7 cellular contexts compared by ENCODE assay signal in the genomic region with DNA sequence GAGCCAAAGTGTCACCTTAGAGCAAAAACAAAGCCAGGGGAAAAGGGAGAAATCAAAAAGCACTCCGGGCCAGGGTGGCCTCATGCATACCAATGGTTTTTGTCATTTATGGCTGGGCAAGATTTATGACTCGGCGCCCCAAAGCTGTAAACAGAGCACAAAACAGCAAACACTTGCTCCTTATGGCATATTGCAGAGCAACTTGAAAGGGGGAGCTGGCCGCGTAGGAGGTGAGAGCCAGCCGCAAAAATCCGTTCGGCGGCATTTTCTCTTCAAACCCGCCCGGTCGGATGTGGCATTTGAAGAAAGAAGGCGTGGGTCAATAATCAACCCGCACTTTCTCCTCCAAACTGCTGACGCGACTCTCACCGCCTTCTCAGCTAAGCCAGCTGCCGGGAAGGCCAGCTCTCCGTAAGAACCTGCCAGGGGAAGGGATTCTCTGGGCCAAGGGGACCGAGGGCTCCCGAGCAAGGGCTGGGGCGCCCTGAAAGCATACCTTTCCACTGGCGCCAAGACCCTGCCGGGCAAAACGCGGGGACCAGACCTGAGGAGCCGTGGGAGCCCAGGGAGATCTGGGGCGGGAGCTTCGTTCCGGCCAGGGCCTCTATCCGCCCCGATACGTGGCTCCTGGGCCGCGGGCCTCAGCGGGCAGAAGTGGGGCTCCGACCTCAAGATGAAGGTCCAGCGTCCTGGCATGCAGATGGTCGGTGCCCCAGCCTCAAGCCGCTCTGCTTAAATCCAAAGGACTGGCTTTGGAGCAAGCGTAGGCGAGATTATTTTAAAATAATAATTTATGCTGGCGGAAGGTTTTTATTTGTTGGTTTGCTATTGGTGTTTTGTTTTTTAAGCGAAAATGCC. TPM values are rescaled to one million over a fixed set of nuclear protein-coding genes. Genes with fewer than 3 reads are reported as not detected.
DNase-seq lines count a peak whose midpoint lies in the region; ATAC-seq lines count a peak whose summit lies in the region.
"Had no signal": no experiment of that assay in that cellular context is flagged by ENCODE, and none has a peak within 500 bp of the region (broad histone marks: within the 10 kb centered on the region; RNA-seq: fewer than 3 reads in every experiment).

No MANE protein-coding gene starts in this region.

- H3K4me3 ChIP-seq in mesodermal cell (ENCODE audit: extremely low read depth, insufficient read depth, low read length, poor library complexity, severe bottlenecking): peak overlapping the region; percentile 24

- H3K27ac ChIP-seq in adipose tissue (ENCODE audit: low read depth, low read length) (peak overlapping the region; percentile 87), mesodermal cell (ENCODE audit: low read depth, low read length, severe bottlenecking) (peak overlapping the region; percentile 71)
- H3K27ac ChIP-seq: C4-2B had no signal

- no peaks in the 10 kb centered on the region for H3K36me3 ChIP-seq in mesodermal cell (ENCODE audit: control insufficient read depth, insufficient read depth, low read length)

- no peaks in the 10 kb centered on the region for H3K9me3 ChIP-seq in mesodermal cell (ENCODE audit: control insufficient read depth, low read length)

- no peak for ATAC-seq in HG03045 (IDR thresholded peaks at IDR 0.05; ENCODE audit: unreplicated experiment)

- DNase-seq in DMS53 (lab: John Stamatoyannopoulos, UW): peak; percentile 64
- DNase-seq in NCI-H187 (lab: John Stamatoyannopoulos, UW): no peak
- no peak for DNase-seq in DMS153 (lab: John Stamatoyannopoulos, UW)

- 21 to 49% (median 45%) methylated on average over 44 of the region's 44 CpGs for WGBS in adipose tissue, 3 donors
- 0 to 1% methylated on average over 34 to 36 of the region's 44 CpGs for WGBS in mesodermal cell (ENCODE audit: insufficient coverage in 2 of 2), 2 experiments

- H3K4me1 ChIP-seq in mesodermal cell (ENCODE audit: control insufficient read depth, insufficient read depth, low read length, poor library complexity, severe bottlenecking): peaks cover 17% of the 10 kb centered on the region

RNA-seq across cellular contexts. Expression of a gene that starts 12.9 kb away (rescaled TPM):
- polyA plus RNA-seq in adipose tissue: 1 to 10 TPM in 1 of 3 donors, under 1 TPM in 2; 0.20 to 1.0 (median 0.92) TPM
- 4.3 TPM for polyA plus RNA-seq in mesodermal cell (2013, experiment 1 of 2)
- 3.0 TPM for polyA plus RNA-seq in mesodermal cell (2013, experiment 2 of 2)

RNA-seq across cellular contexts. Expression of a gene that starts 15.2 kb away (rescaled TPM):
- 10 to 100 TPM in 1 of 3 donors, 1 to 10 TPM in 2; 1.2 to 19.8 (median 4.9) TPM for polyA plus RNA-seq in adipose tissue
- 2.1 TPM for polyA plus RNA-seq in mesodermal cell (2013, experiment 1 of 2)
- 2.3 TPM for polyA plus RNA-seq in mesodermal cell (2013, experiment 2 of 2)

RNA-seq across cellular contexts. Expression of a gene that starts 19.6 kb away (rescaled TPM):
- under 1 TPM; 0.08 to 0.56 (median 0.51) TPM for polyA plus RNA-seq in adipose tissue
- 7.3 TPM for polyA plus RNA-seq in mesodermal cell (2013, experiment 1 of 2)
- polyA plus RNA-seq in mesodermal cell (2013, experiment 2 of 2): 8.7 TPM

RNA-seq across cellular contexts. Expression of a gene that starts 28.1 kb away (rescaled TPM):
- 10 to 100 TPM in 2 of 3 donors, 1 to 10 TPM in 1; 3.1 to 29.6 (median 11.8) TPM for polyA plus RNA-seq in adipose tissue
- polyA plus RNA-seq in mesodermal cell (2013, experiment 1 of 2): 5.5 TPM
- polyA plus RNA-seq in mesodermal cell (2013, experiment 2 of 2): 4.9 TPM

RNA-seq across cellular contexts. Expression of a gene that starts 32.2 kb away (rescaled TPM):
- polyA plus RNA-seq in adipose tissue: 1 to 10 TPM in 2 of 3 donors, under 1 TPM in 1; 0.39 to 3.6 (median 1.5) TPM
- 4.2 TPM for polyA plus RNA-seq in mesodermal cell (2013, experiment 1 of 2)
- polyA plus RNA-seq in mesodermal cell (2013, experiment 2 of 2): 2.2 TPM
